29 cellular contexts compared by ENCODE assay signal in genomic region chr4:147309434-147309833, GRCh38.
"Had no signal": no experiment of that assay in that cellular context is flagged by ENCODE, and none has a peak within 500 bp of the region (broad histone marks: within the 10 kb centered on the region; RNA-seq: fewer than 3 reads in every experiment).

No MANE protein-coding gene starts in this region.

- H3K4me3 ChIP-seq: adrenal gland, body of pancreas, MG63, Peyer's patch, SJSA1 had no signal

- DNase-seq: activated CD4-positive, alpha-beta T cell treated with anti-CD3 and anti-CD28 coated beads for 4 hours; activated CD4-positive, alpha-beta T cell treated with anti-CD3 and anti-CD28 coated beads, Interleukin-2, amount 50 U/mL, for 4 hours; activated CD8-positive, alpha-beta memory T cell treated with anti-CD3 and anti-CD28 coated beads, Interleukin-2, amount 50 U/mL, for 48 hours; activated CD8-positive, alpha-beta T cell treated with anti-CD3 and anti-CD28 coated beads, Interleukin-2, amount 10 ng/mL, durations not matched to agents 7 days and 5 days; activated naive CD4-positive, alpha-beta T cell treated with anti-CD3 and anti-CD28 coated beads, Interleukin-2, amount 50 U/mL, for 16 hours; activated naive CD8-positive, alpha-beta T cell treated with anti-CD3 and anti-CD28 coated beads, Interleukin-2, amount 10 ng/mL, durations not matched to agents 7 days and 5 days; activated T-cell treated with anti-CD3 and anti-CD28 coated beads, Interleukin-2, amount 50 U/mL, for 1 hour; adrenal gland; anterior cingulate cortex; body of pancreas; KG1; MG63; NCI-H1105; NCI-H1436; NCI-H1694 treated with DMSO at 0.1 percent for 48 hours; NCI-H2029 treated with DMSO at 0.1 percent for 48 hours; NCI-H345; NCI-H510A; NCI-H526 treated with DMSO at 0.1 percent for 48 hours; NCI-H82; NK-92 treated with Interleukin-12 subunit alpha and Interleukin-12 subunit beta, amount 100 ng/mL, for 24 hours; Peyer's patch; SHP77; SW 1271 had no signal

- H3K36me3 Mint-ChIP-seq: activated naive CD8-positive, alpha-beta T cell treated with anti-CD3 and anti-CD28 coated beads, Interleukin-2, amount 10 ng/mL, durations not matched to agents 7 days and 5 days had no signal

- H3K27ac Mint-ChIP-seq: activated CD8-positive, alpha-beta T cell treated with anti-CD3 and anti-CD28 coated beads, Interleukin-2, amount 10 ng/mL, durations not matched to agents 7 days and 5 days; activated naive CD8-positive, alpha-beta T cell treated with anti-CD3 and anti-CD28 coated beads, Interleukin-2, amount 10 ng/mL, durations not matched to agents 7 days and 5 days; IgD-negative memory B cell had no signal

- FAIRE-seq: bronchial epithelial cell had no signal

- H3K4me1 Mint-ChIP-seq: activated naive CD8-positive, alpha-beta T cell treated with anti-CD3 and anti-CD28 coated beads, Interleukin-2, amount 10 ng/mL, durations not matched to agents 7 days and 5 days; IgD-negative memory B cell had no signal

- H3K27me3 Mint-ChIP-seq: activated naive CD8-positive, alpha-beta T cell treated with anti-CD3 and anti-CD28 coated beads, Interleukin-2, amount 10 ng/mL, durations not matched to agents 7 days and 5 days; IgD-negative memory B cell had no signal

- H3K27me3 ChIP-seq: adrenal gland, body of pancreas, MG63, Peyer's patch, SJSA1 had no signal

- H3K4me1 ChIP-seq: adrenal gland, body of pancreas, Peyer's patch, SJSA1 had no signal

- H3K27ac ChIP-seq: adrenal gland, body of pancreas, Peyer's patch, SJSA1 had no signal

- H3K9me3 Mint-ChIP-seq: activated naive CD8-positive, alpha-beta T cell treated with anti-CD3 and anti-CD28 coated beads, Interleukin-2, amount 10 ng/mL, durations not matched to agents 7 days and 5 days had no signal

- H3K4me3 Mint-ChIP-seq: activated CD8-positive, alpha-beta T cell treated with anti-CD3 and anti-CD28 coated beads, Interleukin-2, amount 10 ng/mL, durations not matched to agents 7 days and 5 days; activated naive CD8-positive, alpha-beta T cell treated with anti-CD3 and anti-CD28 coated beads, Interleukin-2, amount 10 ng/mL, durations not matched to agents 7 days and 5 days; IgD-negative memory B cell had no signal

- ATAC-seq: activated CD4-positive, CD25-positive, alpha-beta regulatory T cell treated with anti-CD3 and anti-CD28 coated beads, Interleukin-2, amount 50 U/mL, for 24 hours; activated CD8-positive, alpha-beta T cell treated with anti-CD3 and anti-CD28 coated beads, Interleukin-2, amount 10 ng/mL, durations not matched to agents 7 days and 5 days; body of pancreas; SK-N-SH treated with all-trans-retinoic acid at 6 μM for 48 hours had no signal

- H3K9me3 ChIP-seq: adrenal gland, body of pancreas, MG63, Peyer's patch, SJSA1 had no signal

- H3K36me3 ChIP-seq: adrenal gland, MG63, Peyer's patch, SJSA1 had no signal
